ENCODE assay signal across 8 cellular contexts in the genomic region with DNA sequence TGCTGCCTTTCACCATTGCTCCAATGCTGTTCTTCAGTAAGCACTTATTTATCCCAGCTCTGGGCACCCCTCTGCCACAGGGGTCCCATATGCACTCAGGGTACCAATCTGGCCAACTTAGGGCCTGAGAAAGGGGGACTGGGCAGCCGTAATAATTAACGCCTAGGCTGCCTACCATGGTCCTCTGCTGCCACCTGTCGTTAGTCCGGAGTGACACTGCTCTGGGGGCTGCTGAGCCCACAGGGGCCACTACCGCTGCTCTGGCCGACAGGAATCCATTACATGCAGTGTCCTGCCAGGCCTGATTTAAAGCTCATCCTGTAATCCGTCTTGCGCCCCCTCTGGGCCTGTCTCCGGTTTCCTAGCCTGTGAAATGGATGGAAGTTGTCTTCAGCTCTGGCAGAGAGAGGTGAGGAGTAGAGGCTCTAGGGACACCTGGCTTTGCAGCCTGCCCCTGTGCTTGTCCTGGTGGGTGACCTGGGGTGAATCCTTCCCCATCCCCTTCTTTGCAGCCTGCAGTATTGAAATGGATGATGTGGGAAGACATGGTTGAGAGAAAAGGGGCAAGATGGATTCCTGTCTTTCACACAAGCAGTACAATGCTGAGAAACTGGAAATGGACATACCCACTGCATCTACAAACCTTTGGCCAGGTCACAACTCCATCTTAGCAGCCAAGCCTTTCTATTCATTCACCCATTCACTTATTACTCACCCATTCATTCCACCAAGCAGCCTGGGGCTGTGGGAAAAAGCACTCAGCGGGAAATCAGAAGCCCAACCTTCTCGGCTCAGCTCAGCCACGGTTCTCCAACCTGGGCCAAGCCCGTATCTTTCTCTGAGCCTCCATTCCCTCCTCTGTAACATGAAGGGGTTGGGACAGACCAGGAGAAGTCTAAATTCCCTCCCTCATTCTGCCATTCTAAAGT.
DNase-seq lines count a peak whose midpoint lies in the region; TF ChIP-seq lines count a peak whose summit lies in the region.

No MANE protein-coding gene starts in this region.

- H3K9ac ChIP-seq in endodermal cell (ENCODE audit: extremely low read depth, low read length, poor library complexity, severe bottlenecking), result no peak overlapping the region

- H3K27me3 Mint-ChIP-seq in endodermal cell (ENCODE audit: insufficient read depth), result peaks cover 16% of the 10 kb centered on the region
- peaks cover 13% of the 10 kb centered on the region for H3K27me3 Mint-ChIP-seq in mesothelial cell of epicardium (ENCODE audit: low read depth)

- no peaks in the 10 kb centered on the region for H3K36me3 ChIP-seq in endodermal cell (ENCODE audit: control insufficient read depth, insufficient read depth, low read length)
- no peaks in the 10 kb centered on the region for H3K36me3 ChIP-seq in thyroid gland

- TF ChIP-seq POLR2A in thyroid gland (IDR thresholded peaks at IDR 0.05), result no peak

- H3K36me3 Mint-ChIP-seq in endodermal cell (ENCODE audit: low read depth) (no peaks in the 10 kb centered on the region), mesothelial cell of epicardium (no peaks in the 10 kb centered on the region)

- H3K4me1 ChIP-seq in endodermal cell (ENCODE audit: control insufficient read depth, insufficient read depth, low read length) (no peaks in the 10 kb centered on the region), thyroid gland (no peaks in the 10 kb centered on the region)

- 25% methylated on average over 13 of the region's 13 CpGs; no CpG with 5 or more reads in 1 of the 2 experiments for WGBS in endodermal cell (ENCODE audit: insufficient coverage in 1 of 2, insufficient read length in 1 of 2), 2 experiments
- 18 to 59% methylated on average over 6 to 9 of the region's 13 CpGs for WGBS in thyroid gland, 2 donors

- peaks cover 54% of the 10 kb centered on the region for H3K9me3 Mint-ChIP-seq in endodermal cell
- H3K9me3 Mint-ChIP-seq in mesothelial cell of epicardium, result peaks cover 15% of the 10 kb centered on the region

- no peaks in the 10 kb centered on the region for H3K27me3 ChIP-seq in endodermal cell (ENCODE audit: control insufficient read depth, insufficient read depth, low read length, poor library complexity, severe bottlenecking)
- H3K27me3 ChIP-seq in thyroid gland, result no peaks in the 10 kb centered on the region

- H3K9me3 ChIP-seq in endodermal cell (ENCODE audit: control insufficient read depth, low read length), result no peaks in the 10 kb centered on the region
- no peaks in the 10 kb centered on the region for H3K9me3 ChIP-seq in thyroid gland

- TF ChIP-seq CTCF in GM13977 (IDR thresholded peaks at IDR 0.05; ENCODE audit: extremely low read depth, insufficient read depth, missing control alignments) (peak; percentile 79), WI38 (IDR thresholded peaks at IDR 0.05; ENCODE audit: low read depth, low read length) (peak; percentile 62), endodermal cell (conservative IDR thresholded peaks at IDR 0.05) (peak; percentile 88), mesothelial cell of epicardium (IDR thresholded peaks at IDR 0.05; ENCODE audit: unreplicated experiment) (peak; percentile 57), thyroid gland (IDR thresholded peaks at IDR 0.05) (peak; percentile 37 to 73 (median 64))

- H3K27ac Mint-ChIP-seq in endodermal cell (no peak overlapping the region), mesothelial cell of epicardium (no peak overlapping the region)

- no peak overlapping the region for H3K4me3 Mint-ChIP-seq in endodermal cell
- no peak overlapping the region for H3K4me3 Mint-ChIP-seq in mesothelial cell of epicardium

- in situ Hi-C loops in GM13977 (cut with MboI; ENCODE audit: low pct_unique_long_range_greater_than_20kb, low sequenced_read_pairs, unreplicated experiment), result no loop called here

- no peak overlapping the region for H3K4me3 ChIP-seq in WI38 (ENCODE audit: low read depth, low read length)
- no peak overlapping the region for H3K4me3 ChIP-seq in endodermal cell (ENCODE audit: low read length)
- no peak overlapping the region for H3K4me3 ChIP-seq in thyroid gland (replicated peaks in 1 of 3)

- intact Hi-C loops in thyroid gland (cut with DNase I), result loop anchor here (10.0 kb wide), 1 partner anchor 563 kb away; a partner anchor contains a TSS

- DNase-seq in AG20443 (ENCODE audit: low spot score) (peak; percentile 78), GM13977 (ENCODE audit: low spot score) (peak; percentile 68), M059J (ENCODE audit: low read depth) (peak; percentile 30), endodermal cell (peak; percentile 93), mesothelial cell of epicardium (ENCODE audit: low spot score in 2 of 2, unreplicated experiment in 2 of 2) (peak; percentile 33 to 68), thyroid gland (peak; percentile 48 to 61)
- no peak for DNase-seq in effector CD8-positive, alpha-beta T cell (lab: John Stamatoyannopoulos, UW)

- H3K4me1 Mint-ChIP-seq in endodermal cell, result peaks cover 3% of the 10 kb centered on the region
- H3K4me1 Mint-ChIP-seq in mesothelial cell of epicardium, result peaks cover 2% of the 10 kb centered on the region

- H3K27ac ChIP-seq in endodermal cell (ENCODE audit: low read depth, low read length), result no peak overlapping the region
- no peak overlapping the region for H3K27ac ChIP-seq in thyroid gland
